ENCODE assay signal across 9 cellular contexts in genomic region chrX:48474127-48474526, GRCh38. TPM values are rescaled to one million over a fixed set of nuclear protein-coding genes. Genes with fewer than 3 reads are reported as not detected.
DNase-seq lines count a peak whose midpoint lies in the region; ATAC-seq and TF ChIP-seq lines count a peak whose summit lies in the region.
"Had no signal": no experiment of that assay in that cellular context is flagged by ENCODE, and none has a peak within 500 bp of the region (broad histone marks: within the 10 kb centered on the region; RNA-seq: fewer than 3 reads in every experiment).

No MANE protein-coding gene starts in this region.

- H2BK15ac ChIP-seq in neuronal stem cell (ENCODE audit: low read length) = no peak overlapping the region

- no peak overlapping the region for H3K4me3 ChIP-seq in WERI-Rb-1 (ENCODE audit: low read depth, low read length)
- H3K4me3 ChIP-seq in neuronal stem cell (ENCODE audit: low read length in 2 of 2) = no peak overlapping the region

- POLR2A ChIA-PET in activated CD4-positive, alpha-beta T cell treated with anti-CD3 and anti-CD28 coated beads, Interleukin-2, amount 10 ng/mL, durations not matched to agents 7 days and 5 days (lab: Charles Lee) = no interaction called here

- H3K4me1 Mint-ChIP-seq in activated CD4-positive, alpha-beta T cell treated with anti-CD3 and anti-CD28 coated beads, Interleukin-2, amount 10 ng/mL, durations not matched to agents 7 days and 5 days = peaks cover 49% of the 10 kb centered on the region
- peaks cover 27% of the 10 kb centered on the region for H3K4me1 Mint-ChIP-seq in T-helper 17 cell

- H3K4ac ChIP-seq in neuronal stem cell (ENCODE audit: low read length) = no peak overlapping the region

- no peaks in the 10 kb centered on the region for H3K9me3 Mint-ChIP-seq in activated CD4-positive, alpha-beta T cell treated with anti-CD3 and anti-CD28 coated beads, Interleukin-2, amount 10 ng/mL, durations not matched to agents 7 days and 5 days
- H3K9me3 Mint-ChIP-seq: activated T-helper 17 cell treated with anti-CD3 and anti-CD28 coated beads, Interleukin-2, amount 50 U/mL, for 72 hours had no signal

- no peaks in the 10 kb centered on the region for H3K79me1 ChIP-seq in neuronal stem cell (ENCODE audit: low read depth, low read length)

- peak; percentile 38 for DNase-seq in activated CD4-positive, alpha-beta T cell treated with anti-CD3 and anti-CD28 coated beads, Interleukin-2, amount 10 ng/mL, durations not matched to agents 7 days and 5 days
- no peak for DNase-seq in activated CD4-positive, alpha-beta T cell treated with anti-CD3 and anti-CD28 coated beads for 4 hours
- DNase-seq in WERI-Rb-1 (peak; percentile 52), neuronal stem cell (ENCODE audit: low spot score) (no peak), T-helper 17 cell (no peak)
- DNase-seq: CD4-positive, alpha-beta memory T cell; NCI-H510A treated with DMSO at 0.1 percent for 48 hours had no signal

- H3K4me2 ChIP-seq in neuronal stem cell (ENCODE audit: insufficient read depth, low read length, poor library complexity, severe bottlenecking) = no peak overlapping the region

- H3K27me3 Mint-ChIP-seq in activated CD4-positive, alpha-beta T cell treated with anti-CD3 and anti-CD28 coated beads, Interleukin-2, amount 10 ng/mL, durations not matched to agents 7 days and 5 days = no peaks in the 10 kb centered on the region
- no peaks in the 10 kb centered on the region for H3K27me3 Mint-ChIP-seq in T-helper 17 cell
- H3K27me3 Mint-ChIP-seq: activated T-helper 17 cell treated with anti-CD3 and anti-CD28 coated beads, Interleukin-2, amount 50 U/mL, for 72 hours; CD4-positive, alpha-beta memory T cell had no signal

- H2BK120ac ChIP-seq in neuronal stem cell (ENCODE audit: low read depth, low read length) = no peak overlapping the region

- H2BK5ac ChIP-seq in neuronal stem cell (ENCODE audit: low read length) = no peak overlapping the region

- H4K91ac ChIP-seq in neuronal stem cell (ENCODE audit: low read depth, low read length, poor library complexity) = no peak overlapping the region

- H3K18ac ChIP-seq in neuronal stem cell (ENCODE audit: low read length) = no peak overlapping the region

- no CpG with 5 or more reads among the region's 10 CpGs for WGBS in neuronal stem cell (ENCODE audit: extremely low coverage in 2 of 2, insufficient read length in 2 of 2, insufficient replicate concordance in 1 of 2), 2 donors

- no peak overlapping the region for H3K14ac ChIP-seq in neuronal stem cell (ENCODE audit: low read length)

- H3K27me3 ChIP-seq in WERI-Rb-1 (ENCODE audit: insufficient read depth, low read depth, severe bottlenecking) (no peaks in the 10 kb centered on the region), neuronal stem cell (ENCODE audit: control insufficient read depth in 3 of 3, insufficient read depth in 3 of 3, low read depth in 1 of 3, low read length in 3 of 3) (no peaks in the 10 kb centered on the region)

- H2BK12ac ChIP-seq in neuronal stem cell (ENCODE audit: low read length) = no peak overlapping the region

- no peak overlapping the region for H3K9ac ChIP-seq in neuronal stem cell (ENCODE audit: low read depth, low read length, poor library complexity)

- H3K36me3 ChIP-seq in WERI-Rb-1 (peaks cover 1% of the 10 kb centered on the region; the same call in 1 of the 2 replicates), neuronal stem cell (replicated peaks in 1 of 2; ENCODE audit: control insufficient read depth in 2 of 2, insufficient read depth in 2 of 2, low read length in 2 of 2) (peaks cover 0 to under 1% of the 10 kb centered on the region in 2 donors)

- peak overlapping the region; percentile 56 for H2AFZ ChIP-seq in neuronal stem cell (ENCODE audit: low read length)

- no peak overlapping the region for H3K4me3 Mint-ChIP-seq in activated CD4-positive, alpha-beta T cell treated with anti-CD3 and anti-CD28 coated beads, Interleukin-2, amount 10 ng/mL, durations not matched to agents 7 days and 5 days
- no peak overlapping the region for H3K4me3 Mint-ChIP-seq in T-helper 17 cell

- peak overlapping the region; percentile 82 for H3K27ac Mint-ChIP-seq in activated CD4-positive, alpha-beta T cell treated with anti-CD3 and anti-CD28 coated beads, Interleukin-2, amount 10 ng/mL, durations not matched to agents 7 days and 5 days
- H3K27ac Mint-ChIP-seq in T-helper 17 cell = no peak overlapping the region

- peaks cover 9% of the 10 kb centered on the region for H3K36me3 Mint-ChIP-seq in activated CD4-positive, alpha-beta T cell treated with anti-CD3 and anti-CD28 coated beads, Interleukin-2, amount 10 ng/mL, durations not matched to agents 7 days and 5 days (ENCODE audit: low read depth)
- H3K36me3 Mint-ChIP-seq in T-helper 17 cell (ENCODE audit: low read depth) = peaks cover 3% of the 10 kb centered on the region

- no peak overlapping the region for H2AK5ac ChIP-seq in neuronal stem cell (ENCODE audit: low read depth, low read length)

- H3K27ac ChIP-seq in WERI-Rb-1 (peak overlapping the region; percentile 90), neuronal stem cell (replicated peaks; ENCODE audit: low read length) (no peak overlapping the region)

- CTCF ChIA-PET in activated CD4-positive, alpha-beta T cell treated with anti-CD3 and anti-CD28 coated beads, Interleukin-2, amount 10 ng/mL, durations not matched to agents 7 days and 5 days (lab: Charles Lee) = interaction anchor here (0.7 to 1.5 kb wide), 4 partner anchors 11 to 70 kb away, joined by 3 to 4 read pairs (median 4); partner anchors contain the start of gene TBC1D25

- no peak overlapping the region for H3K23ac ChIP-seq in neuronal stem cell (ENCODE audit: low read depth, low read length, poor library complexity)

- H4K8ac ChIP-seq in neuronal stem cell (ENCODE audit: low read depth, low read length) = no peak overlapping the region

- ATAC-seq in GM21423 (IDR thresholded peaks at IDR 0.05; ENCODE audit: unreplicated experiment) (no peak), T-helper 17 cell (no peak)
- ATAC-seq: activated T-helper 17 cell treated with anti-CD3 and anti-CD28 coated beads, Interleukin-2, amount 50 U/mL, for 72 hours had no signal

- H3K9me3 ChIP-seq in WERI-Rb-1 (ENCODE audit: severe bottlenecking) (no peaks in the 10 kb centered on the region), neuronal stem cell (replicated peaks in 1 of 2; ENCODE audit: control insufficient read depth in 2 of 2, insufficient read depth in 1 of 2, low read depth in 1 of 2, low read length in 2 of 2) (no peaks in the 10 kb centered on the region), T-helper 17 cell (ENCODE audit: control insufficient read depth, low read length, poor library complexity, severe bottlenecking) (no peaks in the 10 kb centered on the region)

- H3K4me1 ChIP-seq in neuronal stem cell (ENCODE audit: control insufficient read depth in 2 of 2, insufficient read depth in 1 of 2, low read depth in 1 of 2, low read length in 2 of 2) = peaks cover 9 to 10% of the 10 kb centered on the region in 2 donors

- TF ChIP-seq CTCF in WERI-Rb-1 (IDR thresholded peaks at IDR 0.05; ENCODE audit: low read depth, low read length) = peak; percentile 52

RNA-seq across cellular contexts. Expression of gene FTSJ1, which starts 1.9 kb away (rescaled TPM):
- 10 to 100 TPM; 59.5 to 60.2 TPM for total RNA-seq in activated CD4-positive, alpha-beta T cell treated with anti-CD3 and anti-CD28 coated beads, Interleukin-2, amount 10 ng/mL, durations not matched to agents 7 days and 5 days
- 30.5 TPM for polyA plus RNA-seq in neuronal stem cell (2013, experiment 1 of 2)
- 30.8 TPM for polyA plus RNA-seq in neuronal stem cell (2013, experiment 2 of 2)
- 10 to 100 TPM; 59.9 to 70.1 TPM for total RNA-seq in T-helper 17 cell

RNA-seq across cellular contexts. Expression of gene SLC38A5, which starts 4.1 kb away (rescaled TPM):
- 10 to 100 TPM; 78.3 to 78.9 TPM for total RNA-seq in activated CD4-positive, alpha-beta T cell treated with anti-CD3 and anti-CD28 coated beads, Interleukin-2, amount 10 ng/mL, durations not matched to agents 7 days and 5 days
- polyA plus RNA-seq in neuronal stem cell (2013, experiment 1 of 2) = 3.7 TPM
- 4.0 TPM for polyA plus RNA-seq in neuronal stem cell (2013, experiment 2 of 2)
- total RNA-seq in T-helper 17 cell = 10 to 100 TPM; 25.2 to 27.7 TPM

RNA-seq across cellular contexts. Expression of gene PORCN, which starts 34.7 kb away (rescaled TPM):
- 10 to 100 TPM; 12.5 to 13.3 TPM for total RNA-seq in activated CD4-positive, alpha-beta T cell treated with anti-CD3 and anti-CD28 coated beads, Interleukin-2, amount 10 ng/mL, durations not matched to agents 7 days and 5 days
- 12.1 TPM for polyA plus RNA-seq in neuronal stem cell (2013, experiment 1 of 2)
- 11.9 TPM for polyA plus RNA-seq in neuronal stem cell (2013, experiment 2 of 2)
- 10 to 100 TPM; 13.3 to 18.0 TPM for total RNA-seq in T-helper 17 cell

RNA-seq across cellular contexts. Expression of gene EBP, which starts 47.5 kb away (rescaled TPM):
- 100 to 1,000 TPM; 246 to 251 TPM for total RNA-seq in activated CD4-positive, alpha-beta T cell treated with anti-CD3 and anti-CD28 coated beads, Interleukin-2, amount 10 ng/mL, durations not matched to agents 7 days and 5 days
- polyA plus RNA-seq in neuronal stem cell (2013, experiment 1 of 2) = 106 TPM
- polyA plus RNA-seq in neuronal stem cell (2013, experiment 2 of 2) = 101 TPM
- total RNA-seq in T-helper 17 cell = 10 to 100 TPM; 43.9 to 53.6 TPM

Comparison
In these comparisons a context has a peak if more than half of its experiments do, and no peak if none do; other contexts are left out.
1. DNase-seq: peak in activated CD4-positive, alpha-beta T cell treated with anti-CD3 and anti-CD28 coated beads, Interleukin-2, amount 10 ng/mL, durations not matched to agents 7 days and 5 days (single experiment) and WERI-Rb-1 (single experiment); none in activated CD4-positive, alpha-beta T cell treated with anti-CD3 and anti-CD28 coated beads for 4 hours (0 of 2), neuronal stem cell (single experiment) and T-helper 17 cell (0 of 3).